In genomic region chr9:72315089-72315509, GRCh38 we compare ENCODE assay signal across 8 cellular contexts. TPM values are rescaled to one million over a fixed set of nuclear protein-coding genes. Genes with fewer than 3 reads are reported as not detected.
DNase-seq lines count a peak whose midpoint lies in the region; ATAC-seq, FAIRE-seq and TF ChIP-seq lines count a peak whose summit lies in the region.

No MANE protein-coding gene starts in this region.

- H3K4me3 ChIP-seq in BLaER1 treated with 17β-estradiol and CSF1 and Interleukin-3, amounts not matched to agents 10 nM and 100 nM, result peak overlapping the region in 8 of 10 experiments; percentile 15 to 48 (median 30); a peak in 11 of 20 replicates
- H3K4me3 ChIP-seq in ovary, result no peak overlapping the region

- 0 to 2% (median 1%) methylated on average over 5 of the region's 5 CpGs for WGBS in ovary, 3 donors

- H3K4me2 ChIP-seq in BLaER1 treated with 17β-estradiol and CSF1 and Interleukin-3, amounts not matched to agents 10 nM and 100 nM, result peak overlapping the region; percentile 73 to 85 (median 82)

- H3K9ac ChIP-seq in BLaER1 treated with 17β-estradiol and CSF1 and Interleukin-3, amounts not matched to agents 10 nM and 100 nM, result peak overlapping the region; percentile 18 to 75 (median 61); a peak in 20 of 22 replicates

- H3K9me3 ChIP-seq in BLaER1 treated with 17β-estradiol and CSF1 and Interleukin-3, amounts not matched to agents 10 nM and 100 nM (replicated peaks in 1 of 11), result no peaks in the 10 kb centered on the region
- no peaks in the 10 kb centered on the region for H3K9me3 ChIP-seq in ovary

- peak overlapping the region in 10 of 11 experiments; percentile 32 to 82 (median 76); a peak in 20 of 22 replicates for H3K27ac ChIP-seq in BLaER1 treated with 17β-estradiol and CSF1 and Interleukin-3, amounts not matched to agents 10 nM and 100 nM
- peak overlapping the region in 1 of 2 donors; percentile 51 for H3K27ac ChIP-seq in ovary

- ATAC-seq in HG03045 (IDR thresholded peaks at IDR 0.05; ENCODE audit: unreplicated experiment) (no peak), HG03095 (IDR thresholded peaks at IDR 0.05; ENCODE audit: unreplicated experiment) (no peak)

- peak; percentile 3 for DNase-seq in NCI-H2196 treated with DMSO at 0.1 percent for 48 hours (lab: John Stamatoyannopoulos, UW; ENCODE audit: unreplicated experiment)
- DNase-seq in fibroblast of gingiva (ENCODE audit: low read depth), result peak; percentile 84
- DNase-seq in ovary, result peak; percentile 70 to 83 (median 81)
- DNase-seq in posterior vena cava (ENCODE audit: low spot score), result no peak
- DNase-seq in GM12891 (ENCODE audit: insufficient read length, low spot score), result no peak

- no peaks in the 10 kb centered on the region for H4K20me1 ChIP-seq in BLaER1 treated with 17β-estradiol and CSF1 and Interleukin-3, amounts not matched to agents 10 nM and 100 nM

- no peak for TF ChIP-seq EP300 in ovary (IDR thresholded peaks at IDR 0.05)

- no peaks in the 10 kb centered on the region for H3K27me3 ChIP-seq in BLaER1 treated with 17β-estradiol and CSF1 and Interleukin-3, amounts not matched to agents 10 nM and 100 nM
- no peaks in the 10 kb centered on the region for H3K27me3 ChIP-seq in ovary

- TF ChIP-seq POLR2A in ovary (IDR thresholded peaks at IDR 0.05) (no peak), GM12891 (IDR thresholded peaks at IDR 0.05; ENCODE audit: low read depth, low read length) (no peak)

- TF ChIP-seq CTCF in ovary (IDR thresholded peaks at IDR 0.05), result no peak

- H3K36me3 ChIP-seq in BLaER1 treated with 17β-estradiol and CSF1 and Interleukin-3, amounts not matched to agents 10 nM and 100 nM, result no peaks in the 10 kb centered on the region
- H3K36me3 ChIP-seq in ovary, result no peaks in the 10 kb centered on the region

- peaks cover 38 to 59% (median 41%) of the 10 kb centered on the region in 10 experiments for H3K4me1 ChIP-seq in BLaER1 treated with 17β-estradiol and CSF1 and Interleukin-3, amounts not matched to agents 10 nM and 100 nM
- H3K4me1 ChIP-seq in ovary (ENCODE audit: insufficient read depth), result peaks cover 9% of the 10 kb centered on the region

- intact Hi-C loops in ovary (cut with DNase I), result no loop called here
- intact Hi-C loops in posterior vena cava (cut with DNase I), result no loop called here

- no peak for FAIRE-seq in GM12891 (lab: Jason Lieb, UNC)

TF ChIP-seq in GM12891, 5 proteins besides CTCF, POLR2A, EP300 and RAD21:
- TF ChIP-seq PAX5 (IDR thresholded peaks at IDR 0.05; ENCODE audit: insufficient read depth, low read length, severe bottlenecking) (no peak), POU2F2 (IDR thresholded peaks at IDR 0.05; ENCODE audit: low read depth, low read length) (no peak), POLR2AphosphoS5 (IDR thresholded peaks at IDR 0.05; ENCODE audit: low read depth, low read length) (no peak), SPI1 (IDR thresholded peaks at IDR 0.05; ENCODE audit: low read depth, low read length) (no peak), TAF1 (IDR thresholded peaks at IDR 0.05; ENCODE audit: low read depth, low read length) (no peak)

RNA-seq across cellular contexts. Expression of gene ZFAND5, which starts 49.9 kb away (rescaled TPM):
- 100 to 1,000 TPM; 198 to 904 (median 321) TPM for total RNA-seq in ovary
- polyA plus RNA-seq in ovary, result 100 to 1,000 TPM; 146 to 208 TPM
- 100 to 1,000 TPM; 141 to 175 TPM for total RNA-seq in posterior vena cava
- polyA plus RNA-seq in GM12891 (2012; ENCODE audit: low read depth, missing spikeins), result 73.4 TPM

Comparison
In these comparisons a context has a peak if more than half of its experiments do, and no peak if none do; other contexts are left out.
1. DNase-seq: peak in NCI-H2196 treated with DMSO at 0.1 percent for 48 hours (single experiment), fibroblast of gingiva (single experiment) and ovary (5 of 5); none in posterior vena cava (single experiment) and GM12891 (single experiment).